ENCODE assay signal across 33 cellular contexts in the genomic region with DNA sequence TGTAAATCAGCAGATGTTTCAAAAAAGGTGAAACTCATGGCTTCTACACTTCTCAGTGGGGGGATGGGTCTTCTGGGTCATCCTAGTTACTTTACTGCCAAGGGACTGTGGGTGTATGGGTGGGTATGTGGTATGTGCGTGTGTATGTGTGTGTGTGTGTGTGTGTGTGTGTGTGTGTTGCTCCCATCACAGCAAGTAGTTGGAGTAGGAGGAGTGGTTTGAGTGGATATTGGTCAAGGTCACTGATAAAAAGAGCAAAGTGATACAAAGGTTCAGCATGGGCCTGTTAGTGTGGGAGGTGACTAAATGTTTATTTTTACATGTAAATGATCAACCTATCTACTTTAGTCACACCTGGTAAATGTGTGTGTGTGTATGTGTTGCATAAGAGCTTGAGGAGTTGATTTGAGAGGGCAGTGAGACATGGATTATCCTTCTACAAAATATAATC. TPM values are rescaled to one million over a fixed set of nuclear protein-coding genes. Genes with fewer than 3 reads are reported as not detected.
DNase-seq lines count a peak whose midpoint lies in the region; ATAC-seq and TF ChIP-seq lines count a peak whose summit lies in the region.
"Had no signal": no experiment of that assay in that cellular context is flagged by ENCODE, and none has a peak within 500 bp of the region (broad histone marks: within the 10 kb centered on the region; RNA-seq: fewer than 3 reads in every experiment).

No MANE protein-coding gene starts in this region.

- H3K9me3 ChIP-seq in NT2/D1 (ENCODE audit: insufficient read depth, low read length) (no peaks in the 10 kb centered on the region), iPS-15b (ENCODE audit: control insufficient read depth, insufficient read depth, low read length) (no peaks in the 10 kb centered on the region)
- H3K9me3 ChIP-seq: colonic mucosa, esophagus muscularis mucosa, heart right ventricle, sigmoid colon, suprapubic skin, uterus had no signal

- H3K36me3 Mint-ChIP-seq in Calu3 (ENCODE audit: insufficient read depth, unreplicated experiment) = peaks cover 17% of the 10 kb centered on the region
- no peaks in the 10 kb centered on the region for H3K36me3 Mint-ChIP-seq in activated T-helper 17 cell treated with anti-CD3 and anti-CD28 coated beads, Interleukin-2, amount 50 U/mL, for 72 hours (ENCODE audit: low read depth)
- H3K36me3 Mint-ChIP-seq: activated naive CD4-positive, alpha-beta T cell treated with anti-CD3 and anti-CD28 coated beads, Interleukin-2, amount 50 U/mL, for 24 hours had no signal

- BruUV-seq in Calu3 (replicated peaks; lab: Mats Ljungman, UMichigan) = no TSS peak

- intact Hi-C loops in Calu3 (cut with micrococcal nuclease; ENCODE audit: unreplicated experiment) = loop anchor here (2.0 kb wide), 1 partner anchor 16 kb away; no protein-coding TSS in a partner anchor

- no peak for ATAC-seq in activated T-helper 17 cell treated with anti-CD3 and anti-CD28 coated beads, Interleukin-2, amount 50 U/mL, for 72 hours (replicated peaks)
- ATAC-seq: foreskin keratinocyte, HCT116 had no signal

- H3K27me3 ChIP-seq in NT2/D1 (ENCODE audit: insufficient read depth, insufficient read length) = no peaks in the 10 kb centered on the region
- no peaks in the 10 kb centered on the region for H3K27me3 ChIP-seq in iPS-15b (ENCODE audit: control insufficient read depth, insufficient read depth, low read length)
- H3K27me3 ChIP-seq: colonic mucosa, esophagus muscularis mucosa, foreskin keratinocyte, sigmoid colon, suprapubic skin, uterus had no signal

- DNase-seq in Calu3 (peak; percentile 36), NT2/D1 (ENCODE audit: low read depth, low spot score) (no peak), mucosa of gallbladder (ENCODE audit: low spot score) (peak; percentile 33), AG08396 (ENCODE audit: low spot score) (no peak), putamen (ENCODE audit: low spot score) (no peak), OCI-M2 (lab: John Stamatoyannopoulos, UW; ENCODE audit: unreplicated experiment) (no peak)
- DNase-seq: 8988T; activated CD4-positive, alpha-beta T cell treated with anti-CD3 and anti-CD28 coated beads, Interleukin-2, amount 50 U/mL, for 48 hours; activated CD8-positive, alpha-beta memory T cell treated with anti-CD3 and anti-CD28 coated beads, Interleukin-2, amount 50 U/mL, for 4 hours; anterior cingulate cortex; effector memory CD4-positive, alpha-beta T cell; foreskin keratinocyte; heart right ventricle; MM.1S; NCI-H1436; NCI-H345; NCI-H748 treated with DMSO at 0.1 percent for 48 hours; sigmoid colon; stimulated activated CD4-positive, alpha-beta T cell treated with anti-CD3 and anti-CD28 coated beads, Interleukin-15, amount 100 ng/mL, for 24 hours; stimulated activated naive CD4-positive, alpha-beta T cell; uterus had no signal

- CTCF ChIA-PET in Calu3 (lab: Charles Lee) = interaction anchor here (0.5 to 1.4 kb wide), 7 partner anchors 16 to 304 kb away, joined by 3 to 8 read pairs (median 6); no protein-coding TSS in a partner anchor

- no peaks in the 10 kb centered on the region for H3K9me3 Mint-ChIP-seq in Calu3 (ENCODE audit: low read depth, unreplicated experiment)
- no peaks in the 10 kb centered on the region for H3K9me3 Mint-ChIP-seq in activated T-helper 17 cell treated with anti-CD3 and anti-CD28 coated beads, Interleukin-2, amount 50 U/mL, for 72 hours

- H3K27me3 Mint-ChIP-seq in Calu3 (ENCODE audit: unreplicated experiment) = no peaks in the 10 kb centered on the region
- no peaks in the 10 kb centered on the region for H3K27me3 Mint-ChIP-seq in activated T-helper 17 cell treated with anti-CD3 and anti-CD28 coated beads, Interleukin-2, amount 50 U/mL, for 72 hours

- H3K36me3 ChIP-seq in NT2/D1 (ENCODE audit: insufficient read depth, insufficient read length, low read length) = no peaks in the 10 kb centered on the region
- H3K36me3 ChIP-seq in iPS-15b (ENCODE audit: control insufficient read depth, insufficient read depth, low read length) = no peaks in the 10 kb centered on the region
- H3K36me3 ChIP-seq: cardiac muscle cell, colonic mucosa, esophagus muscularis mucosa, heart right ventricle, sigmoid colon, suprapubic skin, uterus had no signal

- peaks cover 43% of the 10 kb centered on the region for H3K4me1 Mint-ChIP-seq in Calu3 (ENCODE audit: low read depth, unreplicated experiment)
- H3K4me1 Mint-ChIP-seq in activated T-helper 17 cell treated with anti-CD3 and anti-CD28 coated beads, Interleukin-2, amount 50 U/mL, for 72 hours = no peaks in the 10 kb centered on the region
- H3K4me1 Mint-ChIP-seq: activated naive CD4-positive, alpha-beta T cell treated with anti-CD3 and anti-CD28 coated beads, Interleukin-2, amount 50 U/mL, for 24 hours had no signal

- no peak overlapping the region for H3K4me3 Mint-ChIP-seq in Calu3 (ENCODE audit: low read depth, unreplicated experiment)
- no peak overlapping the region for H3K4me3 Mint-ChIP-seq in activated T-helper 17 cell treated with anti-CD3 and anti-CD28 coated beads, Interleukin-2, amount 50 U/mL, for 72 hours
- H3K4me3 Mint-ChIP-seq: activated naive CD4-positive, alpha-beta T cell treated with anti-CD3 and anti-CD28 coated beads, Interleukin-2, amount 50 U/mL, for 24 hours had no signal

- no peak overlapping the region for H3K27ac Mint-ChIP-seq in Calu3 (ENCODE audit: unreplicated experiment)
- H3K27ac Mint-ChIP-seq in activated T-helper 17 cell treated with anti-CD3 and anti-CD28 coated beads, Interleukin-2, amount 50 U/mL, for 72 hours = no peak overlapping the region
- H3K27ac Mint-ChIP-seq: activated naive CD4-positive, alpha-beta T cell treated with anti-CD3 and anti-CD28 coated beads, Interleukin-2, amount 50 U/mL, for 24 hours had no signal

- H3K9ac ChIP-seq in NT2/D1 (ENCODE audit: insufficient read length, low read depth) = no peak overlapping the region
- H3K9ac ChIP-seq in iPS-15b (ENCODE audit: low read depth, low read length) = peak overlapping the region; percentile 47
- H3K9ac ChIP-seq: KMS-11, parathyroid adenoma had no signal

- no peak for TF ChIP-seq CTCF in Calu3 (IDR thresholded peaks at IDR 0.05; ENCODE audit: unreplicated experiment)

- H3K4me3 ChIP-seq in NT2/D1 (ENCODE audit: insufficient read length, low read depth) (peak overlapping the region; percentile 0), iPS-15b (ENCODE audit: low read depth, low read length) (peak overlapping the region; percentile 44)
- H3K4me3 ChIP-seq: cardiac muscle cell, colonic mucosa, esophagus muscularis mucosa, heart right ventricle, lung, sigmoid colon, suprapubic skin, uterus had no signal

- H3K4me1 ChIP-seq in NT2/D1 (ENCODE audit: insufficient read depth, insufficient read length) (peaks cover 9% of the 10 kb centered on the region), iPS-15b (ENCODE audit: control insufficient read depth, insufficient read depth, low read length) (peaks cover 29% of the 10 kb centered on the region)
- H3K4me1 ChIP-seq: colonic mucosa, heart right ventricle, sigmoid colon, uterus had no signal

RNA-seq across cellular contexts. Expression of a gene that starts 11.8 kb away (rescaled TPM):
- total RNA-seq in Calu3 (2022) (48.1 and 49.9 TPM in 2 replicates), mucosa of gallbladder (87.3 TPM)
- not detected for total RNA-seq in activated T-helper 17 cell treated with anti-CD3 and anti-CD28 coated beads, Interleukin-2, amount 50 U/mL, for 72 hours
- total RNA-seq: T-helper 1 cell treated with Interleukin-12 subunit alpha and Interleukin-12 subunit beta and Interleukin-4 antibody, amounts not matched to agents 30 ng/mL and 1 ng/mL, for 36 hours had no signal

Comparison
In these comparisons a context has a peak if more than half of its experiments do, and no peak if none do; other contexts are left out.
1. DNase-seq: peak in Calu3 (single experiment) and mucosa of gallbladder (single experiment); none in NT2/D1 (single experiment), AG08396 (single experiment), putamen (single experiment) and OCI-M2 (single experiment).
2. RNA of a gene that starts 11.8 kb away (total RNA-seq): 87.3 TPM in mucosa of gallbladder (single experiment) and 48.1 to 49.9 TPM in Calu3; not detected in activated T-helper 17 cell treated with anti-CD3 and anti-CD28 coated beads, Interleukin-2, amount 50 U/mL, for 72 hours; every median in the first group is over 10 times any median in the second.